ENCODE assay signal across 18 cellular contexts in the genomic region with DNA sequence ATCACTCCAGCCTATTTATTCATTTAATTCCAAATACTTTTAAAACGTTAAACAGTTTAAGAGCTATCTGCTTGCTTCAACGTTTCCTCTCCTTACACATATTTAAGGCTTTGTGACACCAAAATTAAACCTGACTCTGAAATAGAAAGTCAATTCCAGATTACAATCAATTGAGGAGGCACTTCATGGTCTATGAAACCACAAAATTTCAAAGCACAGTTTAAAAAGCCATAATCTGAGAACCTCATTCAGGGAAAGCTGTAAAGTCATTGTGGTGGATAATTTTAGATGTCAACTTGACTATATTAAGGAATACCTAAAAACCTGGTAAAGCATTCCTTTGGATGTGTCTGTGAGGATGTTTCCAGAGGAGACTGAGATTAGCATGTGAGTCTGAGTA. TPM values are rescaled to one million over a fixed set of nuclear protein-coding genes. Genes with fewer than 3 reads are reported as not detected.
DNase-seq lines count a peak whose midpoint lies in the region; ATAC-seq and TF ChIP-seq lines count a peak whose summit lies in the region.
"Had no signal": no experiment of that assay in that cellular context is flagged by ENCODE, and none has a peak within 500 bp of the region (broad histone marks: within the 10 kb centered on the region; RNA-seq: fewer than 3 reads in every experiment).

No MANE protein-coding gene starts in this region.

- no peaks in the 10 kb centered on the region for H3F3A ChIP-seq in neural progenitor cell (ENCODE audit: low read depth)

- H3K79me2 ChIP-seq in OCI-LY7 (ENCODE audit: insufficient read depth, low read depth, low read length) (peaks cover 100% of the 10 kb centered on the region), neural progenitor cell (ENCODE audit: low read depth) (peaks cover 100% of the 10 kb centered on the region)

- peak overlapping the region in 2 of 8 donors; percentile 11 to 58 for H3K27ac Mint-ChIP-seq in CD8-positive, alpha-beta memory T cell
- H3K27ac Mint-ChIP-seq in central memory CD8-positive, alpha-beta T cell (ENCODE audit: low read depth), result peak overlapping the region; percentile 32
- no peak overlapping the region for H3K27ac Mint-ChIP-seq in neural progenitor cell

- no peak overlapping the region for H3K27ac ChIP-seq in BLaER1 treated with 17β-estradiol and CSF1 and Interleukin-3, amounts not matched to agents 10 nM and 100 nM
- H3K27ac ChIP-seq in CD8-positive, alpha-beta memory T cell (ENCODE audit: low read depth, low read length), result no peak overlapping the region
- no peak overlapping the region for H3K27ac ChIP-seq in OCI-LY7 (ENCODE audit: low read depth, low read length, poor library complexity, severe bottlenecking)
- H3K27ac ChIP-seq in neural progenitor cell, result no peak overlapping the region
- H3K27ac ChIP-seq: gastroesophageal sphincter, GM23248, RWPE1 had no signal

- no TSS peak for BruUV-seq in OCI-LY7 (replicated peaks; lab: Mats Ljungman, UMichigan)

- no peaks in the 10 kb centered on the region for H3K27me3 ChIP-seq in BLaER1 treated with 17β-estradiol and CSF1 and Interleukin-3, amounts not matched to agents 10 nM and 100 nM
- no peaks in the 10 kb centered on the region for H3K27me3 ChIP-seq in CD8-positive, alpha-beta memory T cell (ENCODE audit: insufficient read depth, low read length, poor library complexity, severe bottlenecking)
- H3K27me3 ChIP-seq in neural progenitor cell, result no peaks in the 10 kb centered on the region
- H3K27me3 ChIP-seq: gastroesophageal sphincter had no signal

- peak overlapping the region in 10 of 11 experiments; percentile 2 to 73 (median 34); a peak in 14 of 22 replicates for H3K4me2 ChIP-seq in BLaER1 treated with 17β-estradiol and CSF1 and Interleukin-3, amounts not matched to agents 10 nM and 100 nM
- H3K4me2 ChIP-seq in OCI-LY7 (ENCODE audit: low read length) (peak overlapping the region; percentile 62), neural progenitor cell (no peak overlapping the region)

- peaks cover 21 to 58% (median 31%) of the 10 kb centered on the region in 10 experiments for H3K4me1 ChIP-seq in BLaER1 treated with 17β-estradiol and CSF1 and Interleukin-3, amounts not matched to agents 10 nM and 100 nM
- peaks cover 59% of the 10 kb centered on the region for H3K4me1 ChIP-seq in CD8-positive, alpha-beta memory T cell (ENCODE audit: insufficient read depth, low read length)
- H3K4me1 ChIP-seq in OCI-LY7 (ENCODE audit: insufficient read depth, low read length, poor library complexity, severe bottlenecking) (peaks cover 32% of the 10 kb centered on the region), neural progenitor cell (peaks cover 12% of the 10 kb centered on the region)

- POLR2A ChIA-PET in CD8-positive, alpha-beta memory T cell (lab: Charles Lee), result interaction anchor here (0.6 kb wide), 1 partner anchor 16 kb away, joined by 8 read pairs; no protein-coding TSS in a partner anchor
- POLR2A ChIA-PET in OCI-LY7 (lab: Charles Lee), result interaction anchor here (0.6 to 1.2 kb wide), 4 partner anchors 8 to 586 kb away, joined by 3 to 4 read pairs (median 3); no protein-coding TSS in a partner anchor

- no peaks in the 10 kb centered on the region; a peak in 3 of 22 replicates for H3K9me3 ChIP-seq in BLaER1 treated with 17β-estradiol and CSF1 and Interleukin-3, amounts not matched to agents 10 nM and 100 nM (replicated peaks in 1 of 11)
- H3K9me3 ChIP-seq in CD8-positive, alpha-beta memory T cell (ENCODE audit: low read length), result no peaks in the 10 kb centered on the region
- H3K9me3 ChIP-seq in OCI-LY7 (ENCODE audit: low read length) (no peaks in the 10 kb centered on the region), neural progenitor cell (ENCODE audit: low read depth) (no peaks in the 10 kb centered on the region)
- H3K9me3 ChIP-seq: gastroesophageal sphincter had no signal

- H3K4me1 Mint-ChIP-seq in CD8-positive, alpha-beta memory T cell, result peaks cover 73 to 96% (median 93%) of the 10 kb centered on the region in 3 donors
- peaks cover 70% of the 10 kb centered on the region for H3K4me1 Mint-ChIP-seq in central memory CD8-positive, alpha-beta T cell
- H3K4me1 Mint-ChIP-seq in neural progenitor cell, result peaks cover 23% of the 10 kb centered on the region

- CTCF ChIA-PET in CD8-positive, alpha-beta memory T cell (lab: Charles Lee), result no interaction called here
- CTCF ChIA-PET in OCI-LY7 (lab: Charles Lee; ENCODE audit: unreplicated experiment), result no interaction called here

- H3K4me3 ChIP-seq in BLaER1 treated with 17β-estradiol and CSF1 and Interleukin-3, amounts not matched to agents 10 nM and 100 nM, result no peak overlapping the region
- no peak overlapping the region for H3K4me3 ChIP-seq in CD8-positive, alpha-beta memory T cell (ENCODE audit: low read length)
- H3K4me3 ChIP-seq in OCI-LY7 (ENCODE audit: low read depth, low read length, poor library complexity, severe bottlenecking), result peak overlapping the region; percentile 24
- no peak overlapping the region for H3K4me3 ChIP-seq in neural progenitor cell
- H3K4me3 ChIP-seq: gastroesophageal sphincter, GM23248 had no signal

- H3K9me2 ChIP-seq in OCI-LY7 (ENCODE audit: insufficient read depth, low read length), result no peaks in the 10 kb centered on the region

- ATAC-seq in central memory CD8-positive, alpha-beta T cell (replicated peaks; ENCODE audit: extremely low read depth, poor library complexity, severe bottlenecking), result no peak
- ATAC-seq: gastroesophageal sphincter, left lobe of liver, sciatic nerve had no signal

- no peaks in the 10 kb centered on the region for H3K27me3 Mint-ChIP-seq in CD8-positive, alpha-beta memory T cell
- no peaks in the 10 kb centered on the region for H3K27me3 Mint-ChIP-seq in central memory CD8-positive, alpha-beta T cell
- no peaks in the 10 kb centered on the region for H3K27me3 Mint-ChIP-seq in neural progenitor cell (ENCODE audit: insufficient read depth, low read depth)

- peaks cover 0 to 10% (median 0%) of the 10 kb centered on the region in 11 experiments; a peak in 6 of 22 replicates for H3K36me3 ChIP-seq in BLaER1 treated with 17β-estradiol and CSF1 and Interleukin-3, amounts not matched to agents 10 nM and 100 nM
- no peaks in the 10 kb centered on the region for H3K36me3 ChIP-seq in CD8-positive, alpha-beta memory T cell (ENCODE audit: insufficient read depth, low read length)
- H3K36me3 ChIP-seq in OCI-LY7 (ENCODE audit: insufficient read depth, low read length) (peaks cover 9% of the 10 kb centered on the region), neural progenitor cell (no peaks in the 10 kb centered on the region)
- H3K36me3 ChIP-seq: gastroesophageal sphincter had no signal

- no peak for DNase-seq in CD8-positive, alpha-beta memory T cell
- DNase-seq in OCI-LY7 (ENCODE audit: low spot score) (no peak), NCI-H2107 (lab: John Stamatoyannopoulos, UW) (no peak), neural progenitor cell (ENCODE audit: low spot score) (no peak), HT-29 (ENCODE audit: low spot score) (no peak)
- no peak for DNase-seq in central memory CD8-positive, alpha-beta T cell (ENCODE audit: low spot score in 2 of 2)
- DNase-seq: activated gamma-delta T cell treated with Interleukin-2 at 50 U/mL for 16 hours, DMS 273 treated with DMSO at 0.1 percent for 48 hours, GM23248, IMR-90, NCI-H1105, NCI-H2171 treated with DMSO at 0.1 percent for 48 hours, NCI-H774 had no signal

- intact Hi-C loops in OCI-LY7 (cut with micrococcal nuclease; ENCODE audit: unreplicated experiment), result no loop called here

- peak overlapping the region in 4 of 7 donors; percentile 9 to 56 (median 22) for H3K4me3 Mint-ChIP-seq in CD8-positive, alpha-beta memory T cell
- H3K4me3 Mint-ChIP-seq in central memory CD8-positive, alpha-beta T cell, result peak overlapping the region; percentile 19
- no peak overlapping the region for H3K4me3 Mint-ChIP-seq in neural progenitor cell

- H2AFZ ChIP-seq in OCI-LY7 (ENCODE audit: low read length) (no peak overlapping the region), neural progenitor cell (replicated peaks) (no peak overlapping the region)
- H2AFZ ChIP-seq: GM23248 had no signal

- H3K9ac ChIP-seq in BLaER1 treated with 17β-estradiol and CSF1 and Interleukin-3, amounts not matched to agents 10 nM and 100 nM, result no peak overlapping the region
- H3K9ac ChIP-seq in neural progenitor cell, result no peak overlapping the region
- H3K9ac ChIP-seq: GM23248 had no signal

- H3K9me3 Mint-ChIP-seq in CD8-positive, alpha-beta memory T cell, result no peaks in the 10 kb centered on the region
- no peaks in the 10 kb centered on the region for H3K9me3 Mint-ChIP-seq in central memory CD8-positive, alpha-beta T cell
- H3K9me3 Mint-ChIP-seq in neural progenitor cell, result no peaks in the 10 kb centered on the region

- H3K36me3 Mint-ChIP-seq in CD8-positive, alpha-beta memory T cell, result peaks cover 0 to 6% (median 6%) of the 10 kb centered on the region in 3 donors
- peaks cover 6% of the 10 kb centered on the region for H3K36me3 Mint-ChIP-seq in central memory CD8-positive, alpha-beta T cell (ENCODE audit: insufficient read depth)
- H3K36me3 Mint-ChIP-seq in neural progenitor cell, result peaks cover 6% of the 10 kb centered on the region

- H4K20me1 ChIP-seq in BLaER1 treated with 17β-estradiol and CSF1 and Interleukin-3, amounts not matched to agents 10 nM and 100 nM, result peaks cover 5 to 97% (median 43%) of the 10 kb centered on the region in 11 experiments; a peak in 19 of 22 replicates
- H4K20me1 ChIP-seq in OCI-LY7 (ENCODE audit: insufficient read depth, low read length) (peaks cover 4% of the 10 kb centered on the region), neural progenitor cell (ENCODE audit: low read depth) (peaks cover 12% of the 10 kb centered on the region)

- TF ChIP-seq CTCF in OCI-LY7 (conservative IDR thresholded peaks at IDR 0.05; ENCODE audit: low read length), result no peak
- no peak for TF ChIP-seq CTCF in neural progenitor cell (IDR thresholded peaks at IDR 0.05)

RNA-seq across cellular contexts. Expression of a gene that starts 6.2 kb away (rescaled TPM):
- total RNA-seq in CD8-positive, alpha-beta memory T cell, result 10 to 100 TPM; 23.4 to 26.3 TPM
- 9.2 TPM for polyA plus RNA-seq in CD8-positive, alpha-beta memory T cell
- total RNA-seq in OCI-LY7 (2014; rRNA removed; shearing (Covaris generic)), result 20.0 and 25.1 TPM in 2 replicates
- total RNA-seq in OCI-LY7 (2022) (32.6 and 38.4 TPM in 2 replicates), neural progenitor cell (ENCODE audit: low replicate concordance) (41.3 and 67.5 TPM in 2 replicates)
- 22.7 and 23.5 TPM in 2 replicates for total RNA-seq in HT-29 (2014; rRNA removed; shearing (Covaris generic))
